ENCODE assay signal across 18 cellular contexts in the genomic region with DNA sequence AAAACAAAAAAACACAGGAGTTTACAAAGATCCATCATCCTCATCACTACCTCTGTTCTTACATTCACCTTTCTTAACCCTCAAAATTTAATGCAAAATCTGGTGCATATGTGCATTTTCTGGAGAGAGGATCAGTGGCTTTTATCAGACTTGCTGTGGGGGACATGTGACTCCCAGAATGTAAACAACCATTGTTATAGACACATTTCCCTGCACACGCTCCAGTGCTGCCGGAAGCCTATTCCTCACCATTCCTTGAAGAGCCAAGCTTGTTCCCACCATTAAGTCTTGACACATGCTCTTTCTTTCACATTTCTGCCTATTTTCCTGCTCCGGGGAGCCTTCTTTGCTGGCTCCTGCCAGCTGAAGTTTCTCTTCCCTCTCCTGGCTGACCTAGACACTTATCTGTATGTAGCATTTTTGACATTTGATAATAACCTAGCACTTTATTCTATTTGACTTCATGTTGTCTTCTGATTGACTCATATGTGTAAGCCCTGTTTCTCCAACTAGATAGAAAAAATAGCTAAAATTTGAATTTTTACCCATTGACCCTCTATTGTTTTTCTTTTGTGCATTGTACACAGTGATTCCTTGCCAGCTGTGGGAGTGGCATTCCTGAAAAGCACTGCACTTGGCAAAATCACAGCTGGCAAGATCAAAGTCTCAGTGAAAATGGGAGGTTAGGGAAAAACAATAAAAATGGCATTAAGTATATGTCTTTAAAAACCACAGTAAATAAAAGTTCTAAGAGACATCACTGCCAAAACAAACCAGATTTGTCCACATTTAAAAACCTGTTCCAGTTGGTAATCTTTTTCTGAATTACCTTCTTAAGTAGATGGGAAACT.
"Had no signal": no experiment of that assay in that cellular context is flagged by ENCODE, and none has a peak within 500 bp of the region (broad histone marks: within the 10 kb centered on the region; RNA-seq: fewer than 3 reads in every experiment).

No MANE protein-coding gene starts in this region.

- DNase-seq: activated CD4-positive, alpha-beta T cell treated with anti-CD3 and anti-CD28 coated beads for 48 hours; activated naive CD4-positive, alpha-beta T cell treated with anti-CD3 and anti-CD28 coated beads, Interleukin-2, amount 50 U/mL, for 16 hours; brain microvascular endothelial cell; cerebellar nuclear complex; dermis blood vessel endothelial cell; endodermal cell; esophagus squamous epithelium; kidney; lower lobe of right lung; midbrain; posterior cingulate gyrus; small intestine; stomach; T-helper 1 cell had no signal

- H3K27ac Mint-ChIP-seq: activated T-helper 17 cell treated with anti-CD3 and anti-CD28 coated beads, Interleukin-2, amount 50 U/mL, for 72 hours; endodermal cell had no signal

- H3K36me3 ChIP-seq: lower lobe of right lung, right atrium auricular region, thoracic aorta had no signal

- ATAC-seq: activated T-helper 17 cell treated with anti-CD3 and anti-CD28 coated beads, Interleukin-2, amount 50 U/mL, for 72 hours; lower lobe of right lung had no signal

- H3K4me3 ChIP-seq: esophagus squamous epithelium, lower lobe of right lung, right atrium auricular region, stomach, thoracic aorta had no signal

- H3K27me3 ChIP-seq: brain microvascular endothelial cell, right atrium auricular region, stomach had no signal

- H3K4me3 Mint-ChIP-seq: activated T-helper 17 cell treated with anti-CD3 and anti-CD28 coated beads, Interleukin-2, amount 50 U/mL, for 72 hours; endodermal cell had no signal

- H3K4me1 Mint-ChIP-seq: activated T-helper 17 cell treated with anti-CD3 and anti-CD28 coated beads, Interleukin-2, amount 50 U/mL, for 72 hours; endodermal cell had no signal

- H3K27ac ChIP-seq: brain microvascular endothelial cell, esophagus squamous epithelium, lower lobe of right lung, right atrium auricular region, stomach, thoracic aorta had no signal

- FAIRE-seq: frontal cortex, kidney, small intestine had no signal
